ENCODE assay signal across 10 cellular contexts in the genomic region with DNA sequence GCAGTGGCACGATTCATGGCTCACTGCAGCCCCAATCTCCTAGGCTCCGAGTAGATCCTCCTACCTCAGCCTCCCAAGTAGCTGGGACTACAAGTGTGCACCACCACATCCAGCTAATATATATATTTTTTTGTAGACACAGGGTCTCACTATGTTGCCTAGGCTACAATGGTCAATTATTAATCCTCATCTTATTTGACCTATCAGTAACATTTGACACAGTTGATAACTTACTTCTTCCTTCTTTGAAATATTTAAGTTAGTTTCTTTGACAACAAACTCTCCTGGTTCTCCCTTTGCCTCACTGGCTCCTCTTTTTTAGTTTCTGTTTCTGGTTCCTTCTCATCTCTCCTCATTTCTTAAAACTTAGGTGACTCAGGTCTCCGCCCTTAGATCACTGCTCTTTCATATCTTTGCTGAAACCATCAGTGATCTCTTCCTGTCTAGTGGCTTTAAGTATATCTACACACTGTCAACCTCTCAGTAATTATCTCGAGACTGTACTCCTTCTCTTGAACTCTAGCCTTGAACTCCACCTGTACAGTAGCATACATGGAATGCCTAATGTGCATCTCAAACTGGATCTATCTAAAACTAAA. TPM values are rescaled to one million over a fixed set of nuclear protein-coding genes. Genes with fewer than 3 reads are reported as not detected.
DNase-seq lines count a peak whose midpoint lies in the region; ATAC-seq and TF ChIP-seq lines count a peak whose summit lies in the region.
"Had no signal": no experiment of that assay in that cellular context is flagged by ENCODE, and none has a peak within 500 bp of the region (broad histone marks: within the 10 kb centered on the region; RNA-seq: fewer than 3 reads in every experiment).

No MANE protein-coding gene starts in this region.

- H3K36me3 ChIP-seq in lower lobe of right lung: peaks cover 18% of the 10 kb centered on the region

- POLR2A ChIA-PET in activated CD4-positive, alpha-beta T cell treated with anti-CD3 and anti-CD28 coated beads, Interleukin-2, amount 10 ng/mL, durations not matched to agents 7 days and 5 days (lab: Charles Lee): interaction anchor here (0.6 to 1.2 kb wide), 3 partner anchors 12 to 745 kb away, joined by 3 to 12 read pairs (median 3); no protein-coding TSS in a partner anchor

- H3K36me3 Mint-ChIP-seq in activated CD4-positive, alpha-beta T cell treated with anti-CD3 and anti-CD28 coated beads, Interleukin-2, amount 10 ng/mL, durations not matched to agents 7 days and 5 days (ENCODE audit: low read depth): peaks cover 79% of the 10 kb centered on the region
- peaks cover 6% of the 10 kb centered on the region for H3K36me3 Mint-ChIP-seq in natural killer cell

- peak overlapping the region; percentile 97 for H3K27ac Mint-ChIP-seq in activated CD4-positive, alpha-beta T cell treated with anti-CD3 and anti-CD28 coated beads, Interleukin-2, amount 10 ng/mL, durations not matched to agents 7 days and 5 days
- peak overlapping the region in 1 of 2 donors; percentile 13 for H3K27ac Mint-ChIP-seq in natural killer cell

- peak; percentile 65 for DNase-seq in activated CD4-positive, alpha-beta T cell treated with anti-CD3 and anti-CD28 coated beads, Interleukin-2, amount 10 ng/mL, durations not matched to agents 7 days and 5 days
- no peak for DNase-seq in activated CD4-positive, alpha-beta T cell treated with anti-CD3 and anti-CD28 coated beads, Interleukin-2, amount 50 U/mL, for 4 hours
- peak; percentile 63 for DNase-seq in MV-4-11 (lab: John Stamatoyannopoulos, UW)
- no peak for DNase-seq in natural killer cell
- no peak for DNase-seq in islet precursor cell
- DNase-seq in NCI-H1417 treated with DMSO at 0.1 percent for 48 hours (lab: John Stamatoyannopoulos, UW): no peak
- no peak for DNase-seq in lower lobe of right lung
- DNase-seq: NCI-H2081, spleen had no signal

- peak; percentile 80 for ATAC-seq in HG02763 (IDR thresholded peaks at IDR 0.05; ENCODE audit: unreplicated experiment)
- peak; percentile 35 to 55 (median 40) for ATAC-seq in natural killer cell
- ATAC-seq in lower lobe of right lung: no peak

- peaks cover 28% of the 10 kb centered on the region for H3K9me3 Mint-ChIP-seq in activated CD4-positive, alpha-beta T cell treated with anti-CD3 and anti-CD28 coated beads, Interleukin-2, amount 10 ng/mL, durations not matched to agents 7 days and 5 days
- H3K9me3 Mint-ChIP-seq in natural killer cell: peaks cover 0 to 2% of the 10 kb centered on the region in 2 donors

- no peak overlapping the region for H3K27ac ChIP-seq in lower lobe of right lung

- H3K4me3 Mint-ChIP-seq in activated CD4-positive, alpha-beta T cell treated with anti-CD3 and anti-CD28 coated beads, Interleukin-2, amount 10 ng/mL, durations not matched to agents 7 days and 5 days: peak overlapping the region; percentile 56
- no peak overlapping the region for H3K4me3 Mint-ChIP-seq in natural killer cell

- peaks cover 4% of the 10 kb centered on the region for H3K9me3 ChIP-seq in lower lobe of right lung

- CTCF ChIA-PET in activated CD4-positive, alpha-beta T cell treated with anti-CD3 and anti-CD28 coated beads, Interleukin-2, amount 10 ng/mL, durations not matched to agents 7 days and 5 days (lab: Charles Lee): interaction anchor here (1.0 to 1.2 kb wide), 4 partner anchors 11 to 17 kb away, joined by 3 to 7 read pairs (median 4); no protein-coding TSS in a partner anchor

- intact Hi-C loops in natural killer cell (cut with micrococcal nuclease) (no loop called here), lower lobe of right lung (cut with DNase I) (no loop called here)

- peaks cover 60% of the 10 kb centered on the region for H3K4me1 Mint-ChIP-seq in activated CD4-positive, alpha-beta T cell treated with anti-CD3 and anti-CD28 coated beads, Interleukin-2, amount 10 ng/mL, durations not matched to agents 7 days and 5 days
- peaks cover 10 to 12% of the 10 kb centered on the region in 2 donors for H3K4me1 Mint-ChIP-seq in natural killer cell

- TF ChIP-seq CTCF in natural killer cell (IDR thresholded peaks at IDR 0.05): no peak
- TF ChIP-seq CTCF in lower lobe of right lung (IDR thresholded peaks at IDR 0.05): no peak

- no peaks in the 10 kb centered on the region for H3K27me3 Mint-ChIP-seq in activated CD4-positive, alpha-beta T cell treated with anti-CD3 and anti-CD28 coated beads, Interleukin-2, amount 10 ng/mL, durations not matched to agents 7 days and 5 days
- no peaks in the 10 kb centered on the region for H3K27me3 Mint-ChIP-seq in natural killer cell (ENCODE audit: low read depth in 2 of 2)

- H3K27me3 ChIP-seq in lower lobe of right lung (ENCODE audit: low read depth): no peaks in the 10 kb centered on the region
- H3K27me3 ChIP-seq: spleen had no signal

- no peaks in the 10 kb centered on the region for H3K4me1 ChIP-seq in lower lobe of right lung

- H3K4me3 ChIP-seq in lower lobe of right lung: no peak overlapping the region
- H3K4me3 ChIP-seq: spleen had no signal

RNA-seq across cellular contexts. Expression of a gene that starts 11.5 kb away (rescaled TPM):
- 10 to 100 TPM; 39.0 to 42.0 TPM for total RNA-seq in activated CD4-positive, alpha-beta T cell treated with anti-CD3 and anti-CD28 coated beads, Interleukin-2, amount 10 ng/mL, durations not matched to agents 7 days and 5 days
- 1 to 10 TPM; 2.5 to 4.9 (median 3.3) TPM for total RNA-seq in natural killer cell
- 12.0 TPM for total RNA-seq in lower lobe of right lung

Comparison
In these comparisons a context has a peak if more than half of its experiments do, and no peak if none do; other contexts are left out.
1. DNase-seq: peak in activated CD4-positive, alpha-beta T cell treated with anti-CD3 and anti-CD28 coated beads, Interleukin-2, amount 10 ng/mL, durations not matched to agents 7 days and 5 days (single experiment) and MV-4-11 (single experiment); none in activated CD4-positive, alpha-beta T cell treated with anti-CD3 and anti-CD28 coated beads, Interleukin-2, amount 50 U/mL, for 4 hours (0 of 2), natural killer cell (single experiment), islet precursor cell (single experiment), NCI-H1417 treated with DMSO at 0.1 percent for 48 hours (single experiment) and lower lobe of right lung (single experiment).
2. ATAC-seq: peak in HG02763 (single experiment) and natural killer cell (3 of 3); none in lower lobe of right lung (0 of 2).